Comparison of ENCODE assay signal across 9 cellular contexts in the genomic region with DNA sequence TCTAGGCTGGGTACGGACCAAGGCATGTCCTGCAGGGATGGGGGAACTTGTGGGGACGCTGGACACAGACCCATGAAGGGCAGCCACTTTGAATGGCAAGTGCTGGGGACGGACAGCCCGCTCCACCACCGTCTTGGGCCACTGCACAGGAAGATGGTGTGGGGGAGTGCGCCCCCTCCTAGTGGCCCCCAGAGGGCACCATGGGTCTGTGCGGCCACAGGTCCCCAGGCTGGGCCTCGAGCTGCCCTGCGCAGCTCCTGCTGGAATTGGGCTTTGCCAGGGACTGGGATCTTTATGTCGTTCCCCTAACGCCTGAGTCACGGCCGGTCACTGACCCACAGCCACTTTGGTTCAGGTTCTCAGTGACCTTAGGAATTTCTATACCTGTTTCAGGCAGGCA. TPM values are rescaled to one million over a fixed set of nuclear protein-coding genes. Genes with fewer than 3 reads are reported as not detected.
DNase-seq lines count a peak whose midpoint lies in the region; ATAC-seq and TF ChIP-seq lines count a peak whose summit lies in the region.
"Had no signal": no experiment of that assay in that cellular context is flagged by ENCODE, and none has a peak within 500 bp of the region (broad histone marks: within the 10 kb centered on the region; RNA-seq: fewer than 3 reads in every experiment).

No MANE protein-coding gene starts in this region.

- peak; percentile 44 for ATAC-seq in left colon
- no peak for ATAC-seq in GM18519 (IDR thresholded peaks at IDR 0.05; ENCODE audit: low FRiP score, unreplicated experiment)

- TF ChIP-seq CTCF in GM13977 (IDR thresholded peaks at IDR 0.05; ENCODE audit: extremely low read depth, insufficient read depth, missing control alignments), result peak; percentile 43

- peak; percentile 41 for DNase-seq in AG08395 (ENCODE audit: low spot score)
- no peak for DNase-seq in GM13977 (ENCODE audit: low spot score)
- DNase-seq in astrocyte of the hippocampus (ENCODE audit: low read depth, low spot score), result peak; percentile 49
- DNase-seq in left colon, result no peak
- no peak for DNase-seq in inferior parietal cortex (ENCODE audit: extremely low spot score)
- no peak for DNase-seq in NCI-H1436 treated with DMSO at 0.1 percent for 48 hours (lab: John Stamatoyannopoulos, UW)
- DNase-seq in ureter (ENCODE audit: low spot score), result no peak
- DNase-seq: NCI-H2029 treated with DMSO at 0.1 percent for 48 hours had no signal

- intact Hi-C loops in left colon (cut with DNase I, micrococcal nuclease), result no loop called here

- in situ Hi-C loops in GM13977 (cut with MboI; ENCODE audit: low pct_unique_long_range_greater_than_20kb, low sequenced_read_pairs, unreplicated experiment), result no loop called here

RNA-seq across cellular contexts. Expression of a gene that starts 44.4 kb away (rescaled TPM):
- total RNA-seq in left colon (10 to 100 TPM; 22.5 to 30.6 TPM), ureter (79.8 TPM)

Comparison
In these comparisons a context has a peak if more than half of its experiments do, and no peak if none do; other contexts are left out.
1. DNase-seq: peak in AG08395 (single experiment) and astrocyte of the hippocampus (single experiment); none in GM13977 (single experiment), left colon (0 of 2), inferior parietal cortex (single experiment), NCI-H1436 treated with DMSO at 0.1 percent for 48 hours (single experiment) and ureter (single experiment).